Comparison of ENCODE assay signal across 8 cellular contexts in genomic region chr1:25337483-25338187, GRCh38. TPM values are rescaled to one million over a fixed set of nuclear protein-coding genes. Genes with fewer than 3 reads are reported as not detected.
DNase-seq lines count a peak whose midpoint lies in the region; ATAC-seq and TF ChIP-seq lines count a peak whose summit lies in the region.
"Not testable (repeated sequence)": the region's sequence is repeated elsewhere in the genome, so short reads cannot be mapped to it uniquely, and the experiment has no call there.

No MANE protein-coding gene starts in this region.

- H3K4me3 Mint-ChIP-seq in activated CD4-positive, alpha-beta T cell treated with anti-CD3 and anti-CD28 coated beads, Interleukin-2, amount 10 ng/mL, durations not matched to agents 24 days and 14 days, result peak overlapping the region; percentile 97

- H3K79me1 ChIP-seq in IMR-90 (ENCODE audit: low read depth in 1 of 2, low read length in 2 of 2), result peaks cover 4 to 14% of the 10 kb centered on the region in 2 experiments
- not testable (repeated sequence) for H3K79me1 ChIP-seq in trophoblast cell (ENCODE audit: low read length)

- not testable (repeated sequence) for TF ChIP-seq CTCF in IMR-90 (conservative IDR thresholded peaks at IDR 0.05; ENCODE audit: low read depth, low read length); cardiac fibroblast (IDR thresholded peaks at IDR 0.05; ENCODE audit: low read depth, low read length)

- H3K4me1 Mint-ChIP-seq in activated CD4-positive, alpha-beta T cell treated with anti-CD3 and anti-CD28 coated beads, Interleukin-2, amount 10 ng/mL, durations not matched to agents 24 days and 14 days, result peaks cover 26% of the 10 kb centered on the region

- H2BK120ac ChIP-seq in IMR-90 (ENCODE audit: low read depth, low read length); trophoblast cell (ENCODE audit: insufficient read depth, low read length, poor library complexity): not testable (repeated sequence)

- peak overlapping the region; percentile 81 for H4K12ac ChIP-seq in trophoblast cell (ENCODE audit: low read depth, low read length)

- H2BK12ac ChIP-seq in trophoblast cell (ENCODE audit: low read length), result not testable (repeated sequence)

- not testable (repeated sequence) for H2BK20ac ChIP-seq in IMR-90 (ENCODE audit: low read depth, low read length)

- WGBS in IMR-90 (ENCODE audit: extremely low coverage in 2 of 2, insufficient read length in 1 of 2), 2 experiments, result 0% methylated on average over 5 of the region's 39 CpGs; no CpG with 5 or more reads in 1 of the 2 experiments
- WGBS in trophoblast cell (ENCODE audit: extremely low coverage, insufficient coverage, insufficient read length), result no CpG with 5 or more reads among the region's 39 CpGs
- under 1% methylated on average over 23 of the region's 39 CpGs for WGBS in urinary bladder

- intact Hi-C loops in IMR-90 (cut with micrococcal nuclease), result not testable (repeated sequence)
- intact Hi-C loops in activated CD4-positive, alpha-beta T cell treated with anti-CD3 and anti-CD28 coated beads, Interleukin-2, amount 10 ng/mL, durations not matched to agents 24 days and 14 days (cut with micrococcal nuclease), result loop anchor here (5.0 kb wide), 1 partner anchor 90 kb away; the partner anchor contains the start of gene RSRP1

- H2BK15ac ChIP-seq in IMR-90 (ENCODE audit: low read depth, low read length), result not testable (repeated sequence)

- POLR2A ChIA-PET in IMR-90 (lab: Charles Lee; ENCODE audit: unreplicated experiment), result not testable (repeated sequence)

- H4K8ac ChIP-seq in IMR-90 (ENCODE audit: low read depth in 2 of 2, low read length in 2 of 2), result peak overlapping the region in 1 of 2 experiments; percentile 88; a peak in 2 of 4 replicates
- peak overlapping the region; percentile 92 for H4K8ac ChIP-seq in trophoblast cell (ENCODE audit: low read depth, low read length)

- in situ Hi-C loops in IMR-90 (cut with MboI; ENCODE audit: low sequenced_read_pairs), result not testable (repeated sequence)

- H3K9me1 ChIP-seq in IMR-90 (ENCODE audit: insufficient read depth, low read length), result not testable (repeated sequence)

- 0 out of 2 replicates have a peak overlapping the region, but pooled peaks have one; percentile 33 for H3K23ac ChIP-seq in IMR-90 (ENCODE audit: low read depth, low read length)
- H3K23ac ChIP-seq in trophoblast cell (ENCODE audit: low read length), result not testable (repeated sequence)

- H3K27me3 ChIP-seq in IMR-90 (ENCODE audit: control insufficient read depth, insufficient read depth, low read length); trophoblast cell (ENCODE audit: insufficient read depth, low read length): not testable (repeated sequence)

- H3K4ac ChIP-seq in IMR-90 (ENCODE audit: low read depth, low read length), result peak overlapping the region; percentile 84
- not testable (repeated sequence) for H3K4ac ChIP-seq in trophoblast cell (ENCODE audit: low read depth, low read length)

- H3K36me3 Mint-ChIP-seq in activated CD4-positive, alpha-beta T cell treated with anti-CD3 and anti-CD28 coated beads, Interleukin-2, amount 10 ng/mL, durations not matched to agents 24 days and 14 days (ENCODE audit: low read depth), result peaks cover 25% of the 10 kb centered on the region

- not testable (repeated sequence) for BruUV-seq in IMR-90 (replicated peaks; lab: Mats Ljungman, UMichigan)

- H3K27ac Mint-ChIP-seq in activated CD4-positive, alpha-beta T cell treated with anti-CD3 and anti-CD28 coated beads, Interleukin-2, amount 10 ng/mL, durations not matched to agents 24 days and 14 days, result peak overlapping the region; percentile 98

- H3K27ac ChIP-seq in IMR-90 (ENCODE audit: insufficient read depth, low read length), result peak overlapping the region; percentile 63; the same call in 1 of the 2 replicates
- H3K27ac ChIP-seq in trophoblast cell (ENCODE audit: low read depth, low read length), result peak overlapping the region; percentile 58
- H3K27ac ChIP-seq in urinary bladder (ENCODE audit: low read depth), result peak overlapping the region; percentile 80

- H3K9me3 Mint-ChIP-seq in activated CD4-positive, alpha-beta T cell treated with anti-CD3 and anti-CD28 coated beads, Interleukin-2, amount 10 ng/mL, durations not matched to agents 24 days and 14 days, result not testable (repeated sequence)

- DNase-seq in IMR-90; cardiac fibroblast (ENCODE audit: low read depth in 2 of 2); trophoblast cell: not testable (repeated sequence)
- DNase-seq in activated CD4-positive, alpha-beta T cell treated with anti-CD3 and anti-CD28 coated beads, Interleukin-2, amount 10 ng/mL, durations not matched to agents 24 days and 14 days, result peak; percentile 83

- H4K5ac ChIP-seq in IMR-90 (ENCODE audit: low read depth, low read length), result 0 out of 2 replicates have a peak overlapping the region, but pooled peaks have one; percentile 57

- H3K4me2 ChIP-seq in IMR-90 (ENCODE audit: low read depth, low read length), result peak overlapping the region; percentile 53
- H3K4me2 ChIP-seq in trophoblast cell (ENCODE audit: low read length), result peak overlapping the region; percentile 54

- not testable (repeated sequence) for H3K56ac ChIP-seq in IMR-90 (ENCODE audit: extremely low read depth, insufficient read depth, low read length)

- dilution Hi-C loops in IMR-90 (cut with HindIII; ENCODE audit: low sequenced_read_pairs, unreplicated experiment), result not testable (repeated sequence)

- TF ChIP-seq RAD21 in IMR-90 (IDR thresholded peaks at IDR 0.05; ENCODE audit: low read length), result not testable (repeated sequence)

- H2BK5ac ChIP-seq in IMR-90 (ENCODE audit: low read depth, low read length, poor library complexity, severe bottlenecking) (peak overlapping the region; percentile 92), trophoblast cell (ENCODE audit: low read depth, low read length, poor library complexity) (peak overlapping the region; percentile 59)

- CTCF ChIA-PET in IMR-90 (lab: Yijun Ruan, JAX), result not testable (repeated sequence)

- not testable (repeated sequence) for H4K20me1 ChIP-seq in IMR-90 (ENCODE audit: insufficient read depth, low read length)

- H3K4me1 ChIP-seq in IMR-90 (ENCODE audit: control insufficient read depth, insufficient read depth, low read length); trophoblast cell (ENCODE audit: control insufficient read depth in 1 of 2, insufficient read depth in 2 of 2, low read length in 2 of 2); urinary bladder (ENCODE audit: insufficient read depth): not testable (repeated sequence)

- not testable (repeated sequence) for H3K9me3 ChIP-seq in IMR-90 (ENCODE audit: control insufficient read depth, insufficient read depth, low read length); trophoblast cell (ENCODE audit: insufficient read depth, low read depth, low read length)

- not testable (repeated sequence) for H2AK5ac ChIP-seq in IMR-90 (ENCODE audit: low read depth, low read length); trophoblast cell (ENCODE audit: low read length)

- TF ChIP-seq POLR2A in IMR-90 (IDR thresholded peaks at IDR 0.05; ENCODE audit: low read depth, low read length), result peak; percentile 14

- peak overlapping the region; percentile 70 for H3K9ac ChIP-seq in IMR-90 (ENCODE audit: low read depth, low read length)
- H3K9ac ChIP-seq in trophoblast cell (ENCODE audit: low read length), result peak overlapping the region; percentile 74

- not testable (repeated sequence) for H2AFZ ChIP-seq in IMR-90 (replicated peaks; ENCODE audit: low read length, poor library complexity)
- H2AFZ ChIP-seq in trophoblast cell (ENCODE audit: insufficient read depth, low read length, poor library complexity), result peak overlapping the region; percentile 89

- not testable (repeated sequence) for H3K36me3 ChIP-seq in IMR-90 (ENCODE audit: control insufficient read depth, insufficient read depth, low read length); trophoblast cell (ENCODE audit: control insufficient read depth in 1 of 2, insufficient read depth in 2 of 2, low read length in 2 of 2); urinary bladder (ENCODE audit: insufficient read depth)

- H3K4me3 ChIP-seq in IMR-90 (ENCODE audit: insufficient read depth, low read depth, low read length), result peak overlapping the region; percentile 96
- H3K4me3 ChIP-seq in cardiac fibroblast (replicated peaks in 1 of 2; ENCODE audit: low read depth in 2 of 2, low read length in 2 of 2), result peak overlapping the region; percentile 62 to 97
- peak overlapping the region; percentile 35 for H3K4me3 ChIP-seq in iPS-11a (ENCODE audit: low read depth, low read length)
- peak overlapping the region; percentile 81 for H3K4me3 ChIP-seq in trophoblast cell (ENCODE audit: low read depth, low read length)
- peak overlapping the region; percentile 92 for H3K4me3 ChIP-seq in urinary bladder (ENCODE audit: low read depth, low read length)

- H3K79me2 ChIP-seq in trophoblast cell (ENCODE audit: control insufficient read depth, insufficient read depth, low read length, poor library complexity), result not testable (repeated sequence)

- peak overlapping the region; percentile 74 for H3K18ac ChIP-seq in IMR-90 (ENCODE audit: low read depth, low read length)
- not testable (repeated sequence) for H3K18ac ChIP-seq in trophoblast cell (ENCODE audit: low read length)

- H3K14ac ChIP-seq in IMR-90 (replicated peaks; ENCODE audit: low read depth, low read length) (peak overlapping the region; percentile 85; the same call in 1 of the 2 replicates), trophoblast cell (ENCODE audit: low read length) (peak overlapping the region; percentile 70)

- H4K91ac ChIP-seq in IMR-90 (ENCODE audit: insufficient read depth, low read depth, low read length) (peak overlapping the region; percentile 75), trophoblast cell (ENCODE audit: low read depth, low read length) (peak overlapping the region; percentile 28)

- H2AK9ac ChIP-seq in IMR-90 (replicated peaks; ENCODE audit: low read depth, low read length, poor library complexity), result not testable (repeated sequence)

- ATAC-seq in GM18520 (IDR thresholded peaks at IDR 0.05; ENCODE audit: unreplicated experiment) (peak; percentile 12), HG02571 (IDR thresholded peaks at IDR 0.05; ENCODE audit: unreplicated experiment) (peak; percentile 42), IMR-90 (ENCODE audit: low read depth) (peak; percentile 79)

- H3K27me3 Mint-ChIP-seq in activated CD4-positive, alpha-beta T cell treated with anti-CD3 and anti-CD28 coated beads, Interleukin-2, amount 10 ng/mL, durations not matched to agents 24 days and 14 days, result not testable (repeated sequence)

RNA-seq across cellular contexts. Expression of gene TMEM50A, which starts 0.5 kb away (rescaled TPM):
- total RNA-seq in IMR-90 (2012; rRNA removed) (48.4 and 101 TPM in 2 replicates), urinary bladder (80.6 TPM)
- polyA plus RNA-seq in IMR-90 (2012; rRNA removed) (54.6 and 63.9 TPM in 2 replicates), urinary bladder (95.8 TPM)
- 23.0 and 27.0 TPM in 2 replicates for polyA plus RNA-seq in IMR-90 (2012; cell fraction: cytosol; rRNA removed)
- 4.7 and 22.7 TPM in 2 replicates for polyA plus RNA-seq in IMR-90 (2012; cell fraction: nucleus; rRNA removed; ENCODE audit: low replicate concordance)
- total RNA-seq in activated CD4-positive, alpha-beta T cell treated with anti-CD3 and anti-CD28 coated beads, Interleukin-2, amount 10 ng/mL, durations not matched to agents 24 days and 14 days, result 94.1 and 102 TPM in 2 replicates
- 114 and 116 TPM in 2 replicates for polyA plus RNA-seq in trophoblast cell (2013)

Comparison
In these comparisons a context has a peak if more than half of its experiments do, and no peak if none do; other contexts are left out.
1. ATAC-seq: peak in every context shown above with its lines; median percentile 79 in IMR-90; 42 in HG02571; 12 in GM18520.
2. H3K4me3 ChIP-seq: peak in every context shown above with its lines; median percentile 96 in IMR-90; 92 in urinary bladder; 81 in trophoblast cell; 80 in cardiac fibroblast; 35 in iPS-11a.